ENCODE assay signal across 1 cellular context in the genomic region with DNA sequence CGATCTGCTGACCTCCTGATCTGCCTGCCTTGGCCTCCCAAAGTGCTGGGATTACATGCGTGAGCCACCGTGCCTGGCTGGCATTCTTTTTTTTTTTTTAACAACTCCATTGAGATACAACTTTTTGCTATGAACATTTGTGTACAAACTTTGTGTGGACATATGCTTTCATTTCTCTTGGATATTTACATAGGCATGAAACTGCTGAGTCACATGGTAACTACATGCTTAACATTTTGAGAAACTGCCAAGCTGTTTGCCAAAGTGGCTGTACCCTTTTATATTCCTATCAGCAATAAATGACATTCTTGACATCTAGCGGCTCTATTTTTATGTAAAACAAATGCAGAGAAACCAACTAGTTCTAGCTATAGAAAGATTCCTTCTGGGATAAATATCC.
TF ChIP-seq lines count a peak whose summit lies in the region.

No MANE protein-coding gene starts in this region.

TF ChIP-seq in A549, 52 proteins besides CTCF, POLR2A, EP300 and RAD21:
- TF ChIP-seq RNF2 (IDR thresholded peaks at IDR 0.05; ENCODE audit: borderline replicate concordance, low read depth) (no peak), NFE2L2 (conservative IDR thresholded peaks at IDR 0.05; ENCODE audit: low read length) (peak; percentile 66), MAFK (IDR thresholded peaks at IDR 0.05; ENCODE audit: partially characterized antibody) (peak; percentile 89)
